8 cellular contexts compared by ENCODE assay signal in genomic region chr3:72887723-72888545, GRCh38. TPM values are rescaled to one million over a fixed set of nuclear protein-coding genes. Genes with fewer than 3 reads are reported as not detected.
DNase-seq lines count a peak whose midpoint lies in the region; ATAC-seq lines count a peak whose summit lies in the region.

Gene GXYLT2, plus strand, starts transcription at chr3:72888046. Its CDS starts 188 bp downstream, at chr3:72888234.

- H3K18ac ChIP-seq in neuronal stem cell (ENCODE audit: low read length) = no peak within 1 kb of the TSS

- H4K91ac ChIP-seq in neuronal stem cell (ENCODE audit: low read depth, low read length, poor library complexity) = no peak within 1 kb of the TSS

- peak within 1 kb of the TSS; percentile 73 for H3K4me2 ChIP-seq in neuronal stem cell (ENCODE audit: insufficient read depth, low read length, poor library complexity, severe bottlenecking)

- H2BK15ac ChIP-seq in neuronal stem cell (ENCODE audit: low read length) = no peak within 1 kb of the TSS

- H3K9me3 ChIP-seq in neuronal stem cell (replicated peaks in 1 of 2; ENCODE audit: control insufficient read depth in 2 of 2, insufficient read depth in 1 of 2, low read depth in 1 of 2, low read length in 2 of 2) = peaks cover 0 to 24% of the 10 kb centered on the region in 2 donors

- no peak within 1 kb of the TSS for H2BK5ac ChIP-seq in neuronal stem cell (ENCODE audit: low read length)

- no peak within 1 kb of the TSS for H2BK120ac ChIP-seq in neuronal stem cell (ENCODE audit: low read depth, low read length)

- H3K23ac ChIP-seq in neuronal stem cell (ENCODE audit: low read depth, low read length, poor library complexity) = no peak within 1 kb of the TSS

- no peaks in the 10 kb centered on the region for H3K79me1 ChIP-seq in neuronal stem cell (ENCODE audit: low read depth, low read length)

- no peak within 1 kb of the TSS for H3K4ac ChIP-seq in neuronal stem cell (ENCODE audit: low read length)

- H2BK12ac ChIP-seq in neuronal stem cell (ENCODE audit: low read length) = no peak within 1 kb of the TSS

- peak within 1 kb of the TSS; percentile 27 to 77 for H3K4me3 ChIP-seq in neuronal stem cell (ENCODE audit: low read length in 2 of 2)

- H2AFZ ChIP-seq in neuronal stem cell (ENCODE audit: low read length) = peak within 1 kb of the TSS; percentile 36

- H2AK5ac ChIP-seq in neuronal stem cell (ENCODE audit: low read depth, low read length) = no peak within 1 kb of the TSS

- no peak within 1 kb of the TSS for H3K14ac ChIP-seq in neuronal stem cell (ENCODE audit: low read length)

- peak; percentile 51 for ATAC-seq in HG03280 (IDR thresholded peaks at IDR 0.05; ENCODE audit: unreplicated experiment)

- no peak within 1 kb of the TSS for H3K27ac ChIP-seq in neuronal stem cell (replicated peaks; ENCODE audit: low read length)

- H3K27me3 ChIP-seq in neuronal stem cell (ENCODE audit: control insufficient read depth in 3 of 3, insufficient read depth in 3 of 3, low read depth in 1 of 3, low read length in 3 of 3) = peaks cover 0 to 92% (median 40%) of the 10 kb centered on the region in 3 experiments

- no peak within 1 kb of the TSS for H4K8ac ChIP-seq in neuronal stem cell (ENCODE audit: low read depth, low read length)

- no peaks in the 10 kb centered on the region for H3K36me3 ChIP-seq in neuronal stem cell (replicated peaks in 1 of 2; ENCODE audit: control insufficient read depth in 2 of 2, insufficient read depth in 2 of 2, low read length in 2 of 2)

- no peak within 1 kb of the TSS for H3K9ac ChIP-seq in neuronal stem cell (ENCODE audit: low read depth, low read length, poor library complexity)

- DNase-seq in NCI-H1417 (lab: John Stamatoyannopoulos, UW) = peak; percentile 23 to 71 (median 59)
- DNase-seq in NCI-H1417 treated with DMSO at 0.1 percent for 48 hours (lab: John Stamatoyannopoulos, UW) = no peak
- DNase-seq in NOMO-1 treated with dmso at 0.1 percent for 144 hours (lab: John Stamatoyannopoulos, UW; ENCODE audit: unreplicated experiment) = peak; percentile 21
- DNase-seq in activated naive CD4-positive, alpha-beta T cell treated with anti-CD3 and anti-CD28 coated beads, Interleukin-2, amount 50 U/mL, for 16 hours = peak; percentile 36
- peak; percentile 76 for DNase-seq in glomerular visceral epithelial cell (ENCODE audit: extremely low spot score)
- DNase-seq in neuronal stem cell (ENCODE audit: low spot score) = peak; percentile 67
- DNase-seq in ureter (ENCODE audit: low spot score) = peak; percentile 63

- WGBS in neuronal stem cell (ENCODE audit: extremely low coverage in 2 of 2, insufficient read length in 2 of 2, insufficient replicate concordance in 1 of 2), 2 donors = no CpG with 5 or more reads among the region's 96 CpGs

- peaks cover 7 to 13% of the 10 kb centered on the region in 2 donors for H3K4me1 ChIP-seq in neuronal stem cell (ENCODE audit: control insufficient read depth in 2 of 2, insufficient read depth in 1 of 2, low read depth in 1 of 2, low read length in 2 of 2)

RNA-seq across cellular contexts. Expression of gene GXYLT2, which starts in this region (rescaled TPM):
- 0.07 TPM for polyA plus RNA-seq in neuronal stem cell (2013, experiment 1 of 2)
- polyA plus RNA-seq in neuronal stem cell (2013, experiment 2 of 2) = 0.04 TPM
- total RNA-seq in ureter = 3.6 TPM
